ENCODE assay signal across 1 cellular context in genomic region chr1:12188657-12189327, GRCh38.
TF ChIP-seq lines count a peak whose summit lies in the region.

No MANE protein-coding gene starts in this region.

TF ChIP-seq in IMR-90, 13 proteins besides CTCF, POLR2A, EP300 and RAD21:
- TF ChIP-seq RFX5 (IDR thresholded peaks at IDR 0.05; ENCODE audit: low read depth, low read length) (no peak), USF2 (IDR thresholded peaks at IDR 0.05; ENCODE audit: low read depth, low read length) (no peak), FOS (IDR thresholded peaks at IDR 0.05; ENCODE audit: low read depth, low read length) (no peak), BHLHE40 (IDR thresholded peaks at IDR 0.05; ENCODE audit: low read depth, low read length) (no peak), MAFK (IDR thresholded peaks at IDR 0.05; ENCODE audit: low read depth, low read length) (no peak), MXI1 (IDR thresholded peaks at IDR 0.05; ENCODE audit: borderline replicate concordance, low read depth, low read length) (no peak), ELK1 (IDR thresholded peaks at IDR 0.05; ENCODE audit: borderline replicate concordance, low read depth, low read length) (no peak), MAZ (IDR thresholded peaks at IDR 0.05; ENCODE audit: borderline replicate concordance, low read depth, low read length) (no peak), NFE2L2 (IDR thresholded peaks at IDR 0.05; ENCODE audit: low read depth, low read length) (no peak), CHD1 (IDR thresholded peaks at IDR 0.05; ENCODE audit: low read depth, low read length) (no peak)
TF ChIP-seq in IMR-90: peak in this region for 0.
